Comparison of ENCODE assay signal across 8 cellular contexts in genomic region chr11:61966673-61967176, GRCh38. TPM values are rescaled to one million over a fixed set of nuclear protein-coding genes. Genes with fewer than 3 reads are reported as not detected.
DNase-seq lines count a peak whose midpoint lies in the region; ATAC-seq and TF ChIP-seq lines count a peak whose summit lies in the region.

No MANE protein-coding gene starts in this region.

- TF ChIP-seq CTCF in cardiac muscle cell (IDR thresholded peaks at IDR 0.05; ENCODE audit: low read depth, low read length) (no peak), dorsolateral prefrontal cortex (IDR thresholded peaks at IDR 0.05 in 54 of 56, conservative IDR thresholded peaks at IDR 0.05 in 2 of 56; ENCODE audit: low read depth in 1 of 56, partially characterized antibody in 56 of 56) (no peak), uterus (IDR thresholded peaks at IDR 0.05) (no peak)

- peak overlapping the region; percentile 97 for H3K27ac Mint-ChIP-seq in T-helper 17 cell
- H3K27ac Mint-ChIP-seq in naive B cell: peak overlapping the region; percentile 94 to 99 (median 96)

- H3K27me3 Mint-ChIP-seq in T-helper 17 cell (no peaks in the 10 kb centered on the region), naive B cell (no peaks in the 10 kb centered on the region)

- H3K27me3 ChIP-seq in cardiac muscle cell (no peaks in the 10 kb centered on the region), dorsolateral prefrontal cortex (no peaks in the 10 kb centered on the region), uterus (no peaks in the 10 kb centered on the region)

- H3K27ac ChIP-seq in cardiac muscle cell (peak overlapping the region; percentile 91), dorsolateral prefrontal cortex (peak overlapping the region; percentile 92 to 100 (median 99)), uterus (peak overlapping the region; percentile 100)

- H3K4me3 ChIP-seq in cardiac muscle cell (peak overlapping the region; percentile 92), dorsolateral prefrontal cortex (peak overlapping the region; percentile 56 to 100 (median 96)), uterus (peak overlapping the region; percentile 67 to 95)

- ATAC-seq in T-helper 17 cell (no peak), naive B cell (ENCODE audit: low read depth in 2 of 2) (no peak), GM18519 (IDR thresholded peaks at IDR 0.05; ENCODE audit: low FRiP score, unreplicated experiment) (no peak)

- H3K9me3 ChIP-seq in cardiac muscle cell (ENCODE audit: low read depth) (no peaks in the 10 kb centered on the region), T-helper 17 cell (ENCODE audit: control insufficient read depth, low read length, poor library complexity, severe bottlenecking) (no peaks in the 10 kb centered on the region), uterus (no peaks in the 10 kb centered on the region)

- H3K9me3 Mint-ChIP-seq in naive B cell: peaks cover 0 to 1% (median 0%) of the 10 kb centered on the region in 7 donors

- peak; percentile 55 to 58 for DNase-seq in cardiac muscle cell (ENCODE audit: low read depth in 1 of 2, low spot score in 1 of 2)
- no peak for DNase-seq in cardiac septum (ENCODE audit: low spot score)
- peak in 1 of 3 donors; percentile 23 for DNase-seq in T-helper 17 cell
- DNase-seq in dorsolateral prefrontal cortex: peak in 4 of 10 donors; percentile 28 to 49 (median 36)
- no peak for DNase-seq in naive B cell
- no peak for DNase-seq in uterus
- no peak for DNase-seq in DMS153 treated with DMSO at 0.1 percent for 48 hours (lab: John Stamatoyannopoulos, UW; ENCODE audit: unreplicated experiment)

- H3K4me3 Mint-ChIP-seq in T-helper 17 cell: peak overlapping the region; percentile 94
- H3K4me3 Mint-ChIP-seq in naive B cell: peak overlapping the region; percentile 80 to 98 (median 92)

- intact Hi-C loops in cardiac septum (cut with DNase I): loop anchor here (2.0 to 5.0 kb wide), 2 partner anchors 76 to 149 kb away; partner anchors contain the start of genes FADS1 and FADS3
- intact Hi-C loops in dorsolateral prefrontal cortex (cut with DNase I): loop anchor here in 1 of 2 donors (1.0 to 5.0 kb wide), 2 partner anchors 16 to 149 kb away; partner anchors contain the start of genes BEST1 and FADS1
- intact Hi-C loops in uterus (cut with DNase I; ENCODE audit: low total_unique reads): no loop called here

- H3K36me3 ChIP-seq in cardiac muscle cell (peaks cover 22% of the 10 kb centered on the region), uterus (no peaks in the 10 kb centered on the region)

- peaks cover 12% of the 10 kb centered on the region for H3K36me3 Mint-ChIP-seq in T-helper 17 cell (ENCODE audit: low read depth)
- H3K36me3 Mint-ChIP-seq in naive B cell: peaks cover 9 to 18% of the 10 kb centered on the region in 2 donors

- no peak for TF ChIP-seq POLR2A in uterus (IDR thresholded peaks at IDR 0.05)

- H3K4me1 ChIP-seq in cardiac muscle cell (ENCODE audit: low read depth) (peaks cover 15% of the 10 kb centered on the region), uterus (peaks cover 15 to 19% of the 10 kb centered on the region in 2 donors)

- H3K4me1 Mint-ChIP-seq in T-helper 17 cell (peaks cover 52% of the 10 kb centered on the region), naive B cell (peaks cover 59 to 78% (median 70%) of the 10 kb centered on the region in 3 donors)

RNA-seq across cellular contexts. Expression of gene FTH1, which starts 0.7 kb away (rescaled TPM):
- 679 and 858 TPM in 2 replicates for total RNA-seq in cardiac muscle cell
- polyA plus RNA-seq in cardiac muscle cell: 2,885 and 3,180 TPM in 2 replicates
- 3,174 TPM for total RNA-seq in cardiac septum
- total RNA-seq in T-helper 17 cell: 1,000 to 10,000 TPM; 1,744 to 2,260 TPM
- 1,000 to 10,000 TPM; 2,016 to 5,225 (median 3,057) TPM for total RNA-seq in dorsolateral prefrontal cortex
- polyA plus RNA-seq in naive B cell (ENCODE audit: low read depth in 6 of 6): 1,000 to 10,000 TPM; 4,039 to 5,068 (median 4,261) TPM
- total RNA-seq in uterus: 1,000 to 10,000 TPM in 3 of 4 donors, 100 to 1,000 TPM in 1; 402 to 1,927 (median 1,615) TPM

RNA-seq across cellular contexts. Expression of gene BEST1, which starts 16.6 kb away (rescaled TPM):
- 0.27 and 0.39 TPM in 2 replicates for total RNA-seq in cardiac muscle cell
- 0.17 and 0.34 TPM in 2 replicates for polyA plus RNA-seq in cardiac muscle cell
- 1.1 TPM for total RNA-seq in cardiac septum
- under 1 TPM; 0.26 to 0.35 TPM for total RNA-seq in T-helper 17 cell
- 100 to 1,000 TPM in 2 of 120 experiments, 10 to 100 TPM in 118; 10.7 to 176 (median 32.0) TPM for total RNA-seq in dorsolateral prefrontal cortex
- 1 to 10 TPM; 1.4 to 3.3 (median 2.6) TPM for polyA plus RNA-seq in naive B cell (ENCODE audit: low read depth in 6 of 6)
- total RNA-seq in uterus: 10 to 100 TPM in 1 of 4 donors, 1 to 10 TPM in 3; 3.3 to 11.1 (median 3.9) TPM

RNA-seq across cellular contexts. Expression of gene RAB3IL1, which starts 49.4 kb away (rescaled TPM):
- total RNA-seq in cardiac muscle cell (6.7 and 11.6 TPM in 2 replicates), cardiac septum (9.4 TPM), T-helper 17 cell (not detected), dorsolateral prefrontal cortex (10 to 100 TPM in 71 of 120 experiments, 1 to 10 TPM in 49; 5.8 to 23.3 (median 10.7) TPM), uterus (10 to 100 TPM; 12.6 to 60.3 (median 26.8) TPM)
- polyA plus RNA-seq in cardiac muscle cell (8.3 and 14.6 TPM in 2 replicates), naive B cell (ENCODE audit: low read depth in 6 of 6) (not detected)

Comparison
In these comparisons a context has a peak if more than half of its experiments do, and no peak if none do; other contexts are left out.
1. DNase-seq: peak in cardiac muscle cell (2 of 2); none in cardiac septum (single experiment), naive B cell (single experiment), uterus (0 of 2) and DMS153 treated with DMSO at 0.1 percent for 48 hours (single experiment).
2. Peak in every context shown above with its lines, with median percentiles within 50 percentile points of each other: H3K27ac ChIP-seq and H3K4me3 ChIP-seq.